Comparison of ENCODE assay signal across 9 cellular contexts in the genomic region with DNA sequence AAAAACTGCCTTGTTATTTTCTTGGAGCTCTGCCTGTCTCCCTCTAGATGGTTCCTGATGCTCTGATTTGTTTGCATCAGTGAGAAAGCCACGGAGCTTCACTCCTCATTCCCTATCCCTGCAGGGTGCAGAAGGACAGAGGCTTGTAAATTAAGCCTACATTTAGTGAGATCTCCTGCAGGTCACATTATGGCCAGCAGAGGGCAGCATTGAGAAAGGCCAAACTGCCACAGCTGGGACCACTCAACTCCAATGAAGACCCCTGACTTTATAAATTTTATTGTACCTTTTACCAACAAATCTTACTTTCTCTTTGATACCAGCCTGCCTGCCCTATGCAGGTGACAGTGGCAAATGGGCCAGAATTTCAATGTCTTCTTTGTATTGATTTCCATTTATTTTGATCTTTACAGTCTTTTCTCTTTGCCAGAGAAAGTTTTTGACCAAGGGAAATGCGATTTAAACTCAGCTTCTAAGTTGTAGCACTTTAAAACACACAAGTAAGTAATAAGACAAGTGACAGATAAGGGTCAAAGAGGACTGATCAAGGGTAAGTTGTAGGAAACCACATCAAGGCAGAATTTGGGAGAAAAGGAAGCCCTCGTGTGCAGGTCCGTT.
DNase-seq lines count a peak whose midpoint lies in the region; ATAC-seq and TF ChIP-seq lines count a peak whose summit lies in the region.
"Had no signal": no experiment of that assay in that cellular context is flagged by ENCODE, and none has a peak within 500 bp of the region (broad histone marks: within the 10 kb centered on the region; RNA-seq: fewer than 3 reads in every experiment).

No MANE protein-coding gene starts in this region.

- TF ChIP-seq CTCF in heart right ventricle (IDR thresholded peaks at IDR 0.05): peak; percentile 64 to 86 (median 82)

- H3K27me3 Mint-ChIP-seq in activated T-cell treated with anti-CD3 and anti-CD28 coated beads, Interleukin-2, amount 50 U/mL, for 4 hours (ENCODE audit: low read depth): no peaks in the 10 kb centered on the region
- H3K27me3 Mint-ChIP-seq: dendritic cell treated with granulocyte-macrophage colony-stimulating factor and Interleukin-4, amounts not matched to agents 40 ng/mL and 50 ng/mL, for 4 days had no signal

- 58 to 60% methylated on average over 4 of the region's 4 CpGs for WGBS in heart right ventricle, 2 donors

- no peak overlapping the region for H3K27ac ChIP-seq in heart right ventricle

- no peaks in the 10 kb centered on the region for H3K4me1 Mint-ChIP-seq in activated T-cell treated with anti-CD3 and anti-CD28 coated beads, Interleukin-2, amount 50 U/mL, for 4 hours (ENCODE audit: low read depth)

- intact Hi-C loops in heart right ventricle (cut with DNase I): loop anchor here in 1 of 10 donors (5.0 kb wide), 1 partner anchor 991 kb away; no protein-coding TSS in a partner anchor

- no peaks in the 10 kb centered on the region for H3K4me1 ChIP-seq in heart right ventricle

- no peak overlapping the region for H3K4me3 ChIP-seq in heart right ventricle

- peak; percentile 85 for ATAC-seq in GM21825 (IDR thresholded peaks at IDR 0.05; ENCODE audit: unreplicated experiment)
- no peak for ATAC-seq in activated T-cell treated with anti-CD3 and anti-CD28 coated beads, Interleukin-2, amount 50 U/mL, for 4 hours
- peak in 3 of 8 donors; percentile 44 to 58 (median 46) for ATAC-seq in heart right ventricle
- no peak for ATAC-seq in GM18873 (IDR thresholded peaks at IDR 0.05; ENCODE audit: low FRiP score, unreplicated experiment)

- peaks cover 0 to 4% (median 0%) of the 10 kb centered on the region in 7 donors for H3K27me3 ChIP-seq in heart right ventricle

- no peak overlapping the region for H3K4me3 Mint-ChIP-seq in activated T-cell treated with anti-CD3 and anti-CD28 coated beads, Interleukin-2, amount 50 U/mL, for 4 hours
- H3K4me3 Mint-ChIP-seq: dendritic cell treated with granulocyte-macrophage colony-stimulating factor and Interleukin-4, amounts not matched to agents 40 ng/mL and 50 ng/mL, for 4 days had no signal

- H3K36me3 ChIP-seq in heart right ventricle: no peaks in the 10 kb centered on the region

- no peaks in the 10 kb centered on the region for H3K9me3 ChIP-seq in heart right ventricle

- no peaks in the 10 kb centered on the region for H3K9me3 Mint-ChIP-seq in activated T-cell treated with anti-CD3 and anti-CD28 coated beads, Interleukin-2, amount 50 U/mL, for 4 hours
- H3K9me3 Mint-ChIP-seq: dendritic cell treated with granulocyte-macrophage colony-stimulating factor and Interleukin-4, amounts not matched to agents 40 ng/mL and 50 ng/mL, for 4 days had no signal

- no peaks in the 10 kb centered on the region for H3K36me3 Mint-ChIP-seq in activated T-cell treated with anti-CD3 and anti-CD28 coated beads, Interleukin-2, amount 50 U/mL, for 4 hours (ENCODE audit: insufficient read depth)

- DNase-seq in NCI-H2196 (lab: John Stamatoyannopoulos, UW; ENCODE audit: unreplicated experiment) (peak; percentile 31), NCI-H2196 treated with DMSO at 0.1 percent for 48 hours (lab: John Stamatoyannopoulos, UW; ENCODE audit: unreplicated experiment) (no peak), MV-4-11 (lab: John Stamatoyannopoulos, UW) (peak; percentile 1), heart right ventricle (peak; percentile 33 to 53), putamen (ENCODE audit: low spot score) (peak; percentile 40)
- peak; percentile 4 for DNase-seq in activated T-cell treated with anti-CD3 and anti-CD28 coated beads, Interleukin-2, amount 50 U/mL, for 4 hours
